In genomic region chr2:189783927-189784867, GRCh38 we compare ENCODE assay signal across 8 cellular contexts. TPM values are rescaled to one million over a fixed set of nuclear protein-coding genes. Genes with fewer than 3 reads are reported as not detected.
DNase-seq lines count a peak whose midpoint lies in the region; ATAC-seq, FAIRE-seq and TF ChIP-seq lines count a peak whose summit lies in the region.

A gene with protein sequence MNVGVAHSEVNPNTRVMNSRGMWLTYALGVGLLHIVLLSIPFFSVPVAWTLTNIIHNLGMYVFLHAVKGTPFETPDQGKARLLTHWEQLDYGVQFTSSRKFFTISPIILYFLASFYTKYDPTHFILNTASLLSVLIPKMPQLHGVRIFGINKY (minus strand): TSS chr2:189784339. CDS start chr2:189782595, 1,744 bp downstream.
TSS of gene PMS1 (plus strand) at chr2:189784450. CDS start at chr2:189791810, 7,360 bp downstream.

- no peaks in the 10 kb centered on the region for H3K27me3 Mint-ChIP-seq in activated naive CD8-positive, alpha-beta T cell treated with anti-CD3 and anti-CD28 coated beads, Interleukin-2, amount 50 U/mL, for 24 hours

- peak within 1 kb of the TSS; percentile 90 for H3K4me3 Mint-ChIP-seq in activated naive CD8-positive, alpha-beta T cell treated with anti-CD3 and anti-CD28 coated beads, Interleukin-2, amount 50 U/mL, for 24 hours

- peak; percentile 74 for DNase-seq in GM12892 (ENCODE audit: insufficient read length)
- peak; percentile 93 for DNase-seq in NCI-H1436 (lab: John Stamatoyannopoulos, UW)
- DNase-seq in SW480 (ENCODE audit: low spot score), result peak; percentile 92
- peak; percentile 95 for DNase-seq in activated naive CD8-positive, alpha-beta T cell treated with anti-CD3 and anti-CD28 coated beads, Interleukin-2, amount 50 U/mL, for 24 hours
- peak; percentile 98 for DNase-seq in Right ventricle myocardium superior
- peak; percentile 94 to 97 (median 95) for DNase-seq in pancreas
- DNase-seq in thyroid gland, result peak; percentile 94 to 96

- peak; percentile 95 for ATAC-seq in HG02840 (IDR thresholded peaks at IDR 0.05; ENCODE audit: low FRiP score, unreplicated experiment)
- peak; percentile 96 for ATAC-seq in activated naive CD8-positive, alpha-beta T cell treated with anti-CD3 and anti-CD28 coated beads, Interleukin-2, amount 50 U/mL, for 24 hours
- ATAC-seq in Right ventricle myocardium superior (ENCODE audit: poor library complexity), result peak; percentile 99
- ATAC-seq in pancreas, result peak; percentile 96 to 99 (median 98)

- peak; percentile 98 for TF ChIP-seq POLR2A in GM12892 (IDR thresholded peaks at IDR 0.05; ENCODE audit: low read depth, low read length)
- peak; percentile 52 to 92 for TF ChIP-seq POLR2A in thyroid gland (IDR thresholded peaks at IDR 0.05)

- no peaks in the 10 kb centered on the region for H3K9me3 ChIP-seq in pancreas
- no peaks in the 10 kb centered on the region for H3K9me3 ChIP-seq in thyroid gland

- peak; percentile 100 for FAIRE-seq in GM12892 (lab: Jason Lieb, UNC)
- FAIRE-seq in pancreas (lab: Jason Lieb, UNC), result no peak

- no peaks in the 10 kb centered on the region for H3K27me3 ChIP-seq in pancreas
- H3K27me3 ChIP-seq in thyroid gland, result no peaks in the 10 kb centered on the region

- peak within 1 kb of the TSS; percentile 50 to 81 (median 66) for H3K4me3 ChIP-seq in pancreas
- peak within 1 kb of the TSS; percentile 28 to 88 (median 57) for H3K4me3 ChIP-seq in thyroid gland (replicated peaks in 1 of 3)

- 0% methylated on average over 82 to 96 of the region's 96 CpGs for WGBS in pancreas, 2 donors
- WGBS in thyroid gland, 2 donors, result 1 to 3% methylated on average over 24 to 49 of the region's 96 CpGs

- peaks cover 12 to 34% (median 32%) of the 10 kb centered on the region in 3 donors for H3K4me1 ChIP-seq in pancreas
- peaks cover 15 to 19% of the 10 kb centered on the region in 2 donors for H3K4me1 ChIP-seq in thyroid gland

- intact Hi-C loops in Right ventricle myocardium superior (cut with DNase I), result no loop called here
- intact Hi-C loops in pancreas (cut with DNase I), result no loop called here
- intact Hi-C loops in thyroid gland (cut with DNase I), result loop anchor here (10.0 kb wide), 1 partner anchor 119 kb away; the partner anchor contains the start of gene ASNSD1

- H3K36me3 ChIP-seq in pancreas, result no peaks in the 10 kb centered on the region
- peaks cover 9 to 16% of the 10 kb centered on the region in 2 donors for H3K36me3 ChIP-seq in thyroid gland

- peak within 1 kb of the TSS; percentile 92 for H3K27ac Mint-ChIP-seq in activated naive CD8-positive, alpha-beta T cell treated with anti-CD3 and anti-CD28 coated beads, Interleukin-2, amount 50 U/mL, for 24 hours

- peaks cover 53% of the 10 kb centered on the region for H3K36me3 Mint-ChIP-seq in activated naive CD8-positive, alpha-beta T cell treated with anti-CD3 and anti-CD28 coated beads, Interleukin-2, amount 50 U/mL, for 24 hours (ENCODE audit: low read depth)

- peak within 1 kb of the TSS; percentile 87 to 96 (median 90) for H3K27ac ChIP-seq in pancreas
- H3K27ac ChIP-seq in thyroid gland, result peak within 1 kb of the TSS; percentile 89 to 97 (median 92)

- TF ChIP-seq CTCF in pancreas (IDR thresholded peaks at IDR 0.05) (no peak), thyroid gland (IDR thresholded peaks at IDR 0.05) (no peak)

- no peaks in the 10 kb centered on the region for H3K9me3 Mint-ChIP-seq in activated naive CD8-positive, alpha-beta T cell treated with anti-CD3 and anti-CD28 coated beads, Interleukin-2, amount 50 U/mL, for 24 hours

- H3K4me1 Mint-ChIP-seq in activated naive CD8-positive, alpha-beta T cell treated with anti-CD3 and anti-CD28 coated beads, Interleukin-2, amount 50 U/mL, for 24 hours, result peaks cover 55% of the 10 kb centered on the region

RNA-seq across cellular contexts. Expression of the first gene that starts in this region (rescaled TPM):
- polyA plus RNA-seq in GM12892 (2012; ENCODE audit: missing spikeins), result 79.1 TPM
- total RNA-seq in Right ventricle myocardium superior (19.4 TPM), pancreas (10 to 100 TPM; 20.2 to 30.8 (median 26.3) TPM), thyroid gland (100 to 1,000 TPM in 1 of 4 donors, 10 to 100 TPM in 3; 73.1 to 124 (median 90.0) TPM)
- polyA plus RNA-seq in pancreas, result 100 to 1,000 TPM; 101 to 121 TPM

RNA-seq across cellular contexts. Expression of gene PMS1, which starts in this region (rescaled TPM):
- polyA plus RNA-seq in GM12892 (2012; ENCODE audit: missing spikeins), result 26.6 TPM
- total RNA-seq in Right ventricle myocardium superior (13.5 TPM), pancreas (10 to 100 TPM in 4 of 6 donors, 1 to 10 TPM in 2; 8.1 to 17.1 (median 12.2) TPM), thyroid gland (10 to 100 TPM; 22.7 to 34.9 (median 28.1) TPM)
- polyA plus RNA-seq in pancreas, result 10 to 100 TPM; 10.5 to 10.6 TPM

Comparison
In these comparisons a context has a peak if more than half of its experiments do, and no peak if none do; other contexts are left out.
1. Peak in every context shown above with its lines: DNase-seq, ATAC-seq, H3K4me3 ChIP-seq and H3K27ac ChIP-seq.